In genomic region chr2:206876176-206876575, GRCh38 we compare ENCODE assay signal across 1 cellular context.
TF ChIP-seq lines count a peak whose summit lies in the region.

No MANE protein-coding gene starts in this region.

TF ChIP-seq in GM23338, 12 proteins besides CTCF, POLR2A, EP300 and RAD21 (continued from another document):
- no peak for TF ChIP-seq ZNF462 (CRISPR knock-in tag; IDR thresholded peaks at IDR 0.05)
